16 cellular contexts compared by ENCODE assay signal in genomic region chr18:33706391-33706790, GRCh38.
"Had no signal": no experiment of that assay in that cellular context is flagged by ENCODE, and none has a peak within 500 bp of the region (broad histone marks: within the 10 kb centered on the region; RNA-seq: fewer than 3 reads in every experiment).

No MANE protein-coding gene starts in this region.

- DNase-seq: effector CD4-positive, alpha-beta T cell; endodermal cell; heart left ventricle; hippocampal formation; kidney glomerular epithelial cell; mucosa of descending colon; natural killer cell; posterior cingulate gyrus; spleen; stimulated activated CD4-positive, alpha-beta T cell treated with anti-CD3 and anti-CD28 coated beads, Interleukin-15, amount 100 ng/mL, for 24 hours; stimulated activated CD4-positive, alpha-beta T cell treated with anti-CD3 and anti-CD28 coated beads, Interleukin-1b, Interleukin-23, amount 100 ng/mL, for 48 hours; stimulated activated CD4-positive, alpha-beta T cell treated with anti-CD3 and anti-CD28 coated beads, Interleukin-4, amount 100 ng/mL, for 24 hours; testis; upper lobe of right lung had no signal

- H3K4me3 ChIP-seq: coronary artery, heart left ventricle, mucosa of descending colon, spleen, testis, tibial nerve, upper lobe of right lung had no signal
